8 cellular contexts compared by ENCODE assay signal in genomic region chr6:111484655-111484974, GRCh38. TPM values are rescaled to one million over a fixed set of nuclear protein-coding genes. Genes with fewer than 3 reads are reported as not detected.
DNase-seq lines count a peak whose midpoint lies in the region; ATAC-seq, FAIRE-seq and TF ChIP-seq lines count a peak whose summit lies in the region.

No MANE protein-coding gene starts in this region.

- H3K9ac ChIP-seq in KMS-11 (peak overlapping the region; percentile 96), HepG2 (ENCODE audit: insufficient read depth, low read depth, low read length) (peak overlapping the region; percentile 95)

- no peaks in the 10 kb centered on the region for H3K9me3 ChIP-seq in HepG2 (ENCODE audit: low read length)

- in situ Hi-C loops in HepG2 (cut with HindIII; ENCODE audit: extremely low pct_ligation_motif_present, low pct_unique_long_range_greater_than_20kb), result no loop called here

- FAIRE-seq in HepG2 (lab: Jason Lieb, UNC), result no peak

- no peak for TF ChIP-seq RAD21 in HepG2 (CRISPR knock-in tag; IDR thresholded peaks at IDR 0.05)

- TF ChIP-seq CTCF in CD14-positive monocyte (IDR thresholded peaks at IDR 0.05), result no peak
- TF ChIP-seq CTCF in KMS-11 (conservative IDR thresholded peaks at IDR 0.05; ENCODE audit: low read depth, low read length), result no peak
- TF ChIP-seq CTCF in HepG2 (CRISPR knock-in tag; IDR thresholded peaks at IDR 0.05), result no peak
- no peak for TF ChIP-seq CTCF in type B pancreatic cell (conservative IDR thresholded peaks at IDR 0.05)

- H3K36me3 ChIP-seq in KMS-11 (ENCODE audit: insufficient read depth) (no peaks in the 10 kb centered on the region), HepG2 (replicated peaks in 1 of 2; ENCODE audit: control insufficient read depth in 1 of 2, insufficient read depth in 2 of 2, low read length in 2 of 2) (peaks cover 0 to 4% of the 10 kb centered on the region in 2 experiments; a peak in 1 of 5 replicates)

- no peak for TF ChIP-seq EP300 in HepG2 (IDR thresholded peaks at IDR 0.05; ENCODE audit: low read depth in 2 of 2, low read length in 2 of 2)
- TF ChIP-seq EP300 in HepG2 (CRISPR knock-in tag; IDR thresholded peaks at IDR 0.05; ENCODE audit: borderline replicate concordance), result no peak

- no peak for TF ChIP-seq POLR2A in HepG2 (IDR thresholded peaks at IDR 0.05; ENCODE audit: insufficient read depth in 1 of 2, low read depth in 2 of 2, low read length in 2 of 2)

- H3K9me3 Mint-ChIP-seq in CD14-positive monocyte (peaks cover 0 to 2% (median 0%) of the 10 kb centered on the region in 7 donors), type B pancreatic cell (peaks cover 8% of the 10 kb centered on the region)

- no peak for DNase-seq in CD14-positive monocyte (ENCODE audit: low spot score)
- peak; percentile 29 for DNase-seq in HepG2 (ENCODE audit: low spot score)
- DNase-seq in type B pancreatic cell (ENCODE audit: extremely low spot score, unreplicated experiment), result no peak
- no peak for DNase-seq in superior temporal gyrus (ENCODE audit: extremely low spot score)

- no peaks in the 10 kb centered on the region for H4K20me1 ChIP-seq in KMS-11 (ENCODE audit: insufficient read depth)
- H4K20me1 ChIP-seq in HepG2 (ENCODE audit: insufficient read depth, low read length), result peaks cover 4% of the 10 kb centered on the region

- H3K36me3 Mint-ChIP-seq in CD14-positive monocyte (no peaks in the 10 kb centered on the region), type B pancreatic cell (peaks cover 19% of the 10 kb centered on the region)

- H2AFZ ChIP-seq in KMS-11 (ENCODE audit: low read depth) (peak overlapping the region; percentile 67), HepG2 (ENCODE audit: low read length) (peak overlapping the region; percentile 56)

- H3K27ac ChIP-seq in KMS-11, result peak overlapping the region; percentile 96
- peak overlapping the region; percentile 89 for H3K27ac ChIP-seq in adipose tissue (ENCODE audit: low read depth, low read length)
- H3K27ac ChIP-seq in HepG2 (ENCODE audit: extremely low read length, insufficient read depth, low read length), result peak overlapping the region; percentile 98

- intact Hi-C loops in CD14-positive monocyte (cut with micrococcal nuclease) (loop anchor here (5.0 to 10.0 kb wide), 6 partner anchors 77 to 610 kb away; partner anchors contain the start of genes AMD1 (in 1 of the 2) and TRAF3IP2 (in 1 of the 2)), HepG2 (cut with micrococcal nuclease; ENCODE audit: unreplicated experiment) (loop anchor here (1.0 to 5.0 kb wide), 4 partner anchors 88 to 158 kb away; no protein-coding TSS in a partner anchor)

- peaks cover 32% of the 10 kb centered on the region for H3K4me1 Mint-ChIP-seq in CD14-positive monocyte
- peaks cover 16% of the 10 kb centered on the region for H3K4me1 Mint-ChIP-seq in type B pancreatic cell (ENCODE audit: unreplicated experiment)

- H3K4me3 Mint-ChIP-seq in CD14-positive monocyte (peak overlapping the region; percentile 96 to 97), type B pancreatic cell (peak overlapping the region; percentile 98)

- H3K4me1 ChIP-seq in KMS-11 (ENCODE audit: low read depth, poor library complexity, severe bottlenecking), result peaks cover 33% of the 10 kb centered on the region
- H3K4me1 ChIP-seq in HepG2 (ENCODE audit: insufficient read depth, low read length), result peaks cover 33% of the 10 kb centered on the region

- H3K27me3 ChIP-seq in KMS-11 (ENCODE audit: insufficient read depth, low read depth), result no peaks in the 10 kb centered on the region
- peaks cover 0 to 3% of the 10 kb centered on the region in 2 experiments; a peak in 1 of 5 replicates for H3K27me3 ChIP-seq in HepG2 (ENCODE audit: control insufficient read depth in 1 of 2, insufficient read depth in 2 of 2, low read length in 2 of 2)

- no peak for ATAC-seq in HepG2
- ATAC-seq in GM19467 (IDR thresholded peaks at IDR 0.05; ENCODE audit: unreplicated experiment), result no peak
- no peak for ATAC-seq in GM18519 (IDR thresholded peaks at IDR 0.05; ENCODE audit: low FRiP score, unreplicated experiment)

- no TSS peak for BruUV-seq in HepG2 (replicated peaks; lab: Mats Ljungman, UMichigan)

- no peaks in the 10 kb centered on the region for H3K27me3 Mint-ChIP-seq in CD14-positive monocyte (ENCODE audit: low read depth in 3 of 3)
- no peaks in the 10 kb centered on the region for H3K27me3 Mint-ChIP-seq in type B pancreatic cell

- H3K27ac Mint-ChIP-seq in CD14-positive monocyte (peak overlapping the region; percentile 98 to 99 (median 99)), type B pancreatic cell (peak overlapping the region; percentile 98)

- H3K4me2 ChIP-seq in KMS-11 (peak overlapping the region; percentile 76), HepG2 (ENCODE audit: low read depth, low read length) (peak overlapping the region; percentile 84)

- H3K79me2 ChIP-seq in KMS-11 (ENCODE audit: insufficient read depth, low read depth) (peaks cover 34% of the 10 kb centered on the region), HepG2 (ENCODE audit: insufficient read depth, low read length) (peaks cover 73% of the 10 kb centered on the region)

- no peak overlapping the region for H3K4me3 ChIP-seq in KMS-11 (IDR thresholded peaks at IDR 0.05; ENCODE audit: insufficient read depth, low read depth, low read length)
- peak overlapping the region; percentile 92 to 95 (median 94) for H3K4me3 ChIP-seq in HepG2 (replicated peaks in 1 of 3; ENCODE audit: insufficient read depth in 1 of 3, low read depth in 2 of 3, low read length in 3 of 3)

- POLR2A ChIA-PET in HepG2 (lab: Yijun Ruan, JAX), result interaction anchor here (0.6 to 2.9 kb wide), 24 partner anchors 8 to 225 kb away, joined by 3 to 42 read pairs (median 4); partner anchors contain the start of gene TRAF3IP2

- 9 to 21% (median 20%) methylated on average over 7 of the region's 7 CpGs for WGBS in adipose tissue, 3 donors
- 12% methylated on average over 7 of the region's 7 CpGs for WGBS in HepG2 (ENCODE audit: low lambda C conversion rate)

- CTCF ChIA-PET in HepG2 (lab: Yijun Ruan, JAX; ENCODE audit: low intra/inter-chr PET ratio, low total read pairs), result no interaction called here

TF ChIP-seq in HepG2, 621 proteins besides CTCF, POLR2A, EP300 and RAD21:
- 0 out of 2 replicates have a peak, but pooled peaks have one; percentile 4 for TF ChIP-seq ATF1 (CRISPR knock-in tag; IDR thresholded peaks at IDR 0.05)
- peak; percentile 12 for TF ChIP-seq ZNF18 (CRISPR knock-in tag; IDR thresholded peaks at IDR 0.05; ENCODE audit: insufficient replicate concordance)
- TF ChIP-seq RFX1 (IDR thresholded peaks at IDR 0.05), result no peak

RNA-seq across cellular contexts. Expression of gene REV3L, which starts 1.6 kb away (rescaled TPM):
- polyA plus RNA-seq in CD14-positive monocyte (1 to 10 TPM; 3.4 to 4.9 TPM), adipose tissue (10 to 100 TPM in 2 of 3 donors, 1 to 10 TPM in 1; 5.1 to 21.7 (median 16.4) TPM), HepG2 (2011; rRNA removed) (11.3 and 12.8 TPM in 2 replicates)
- total RNA-seq in HepG2 (2016; rRNA removed; fragmentation: Illumina TruSeq; extraction: Trizol) (31.3 and 48.0 TPM in 2 replicates), type B pancreatic cell (ENCODE audit: low replicate concordance) (28.5 and 34.4 TPM in 2 replicates)
- 90.3 and 96.9 TPM in 2 replicates for total RNA-seq in HepG2 (2016; cell fraction: cytosol; rRNA removed; fragmentation: Illumina TruSeq; extraction: Trizol; ENCODE audit: low read depth)
- 31.5 and 50.9 TPM in 2 replicates for total RNA-seq in HepG2 (2016; cell fraction: insoluble cytoplasmic fraction; rRNA removed; fragmentation: Illumina TruSeq; extraction: Trizol)
- 39.0 and 57.5 TPM in 2 replicates for total RNA-seq in HepG2 (2016; cell fraction: membrane; rRNA removed; fragmentation: Illumina TruSeq; extraction: Trizol)
- total RNA-seq in HepG2 (2016; cell fraction: nucleus; rRNA removed; fragmentation: Illumina TruSeq; extraction: Trizol), result 75.6 and 80.9 TPM in 2 replicates
- polyA plus RNA-seq in HepG2 (2011; cell fraction: cytosol; rRNA removed), result 5.3 and 8.5 TPM in 2 replicates
- 7.9 and 9.3 TPM in 2 replicates for polyA plus RNA-seq in HepG2 (2011; cell fraction: nucleus; rRNA removed)
- 10.5 and 11.7 TPM in 2 replicates for polyA plus RNA-seq in HepG2 (2012)
- 2.4 and 2.7 TPM in 2 replicates for polyA plus RNA-seq in HepG2 (2016; cell fraction: cytosol; fragmentation: Illumina TruSeq; extraction: Trizol; ENCODE audit: low read depth)
- 34.0 and 36.3 TPM in 2 replicates for polyA plus RNA-seq in HepG2 (2016; cell fraction: insoluble cytoplasmic fraction; fragmentation: Illumina TruSeq; extraction: Trizol; ENCODE audit: low read depth)
- 4.3 and 5.6 TPM in 2 replicates for polyA plus RNA-seq in HepG2 (2016; cell fraction: membrane; fragmentation: Illumina TruSeq; extraction: Trizol; ENCODE audit: low read depth)
- 30.6 and 34.2 TPM in 2 replicates for polyA plus RNA-seq in HepG2 (2016; cell fraction: nucleus; fragmentation: Illumina TruSeq; extraction: Trizol; ENCODE audit: insufficient read depth, low read depth)
- polyA minus RNA-seq in HepG2 (2011; rRNA and poly(A)+ RNA removed; ENCODE audit: low replicate concordance), result 12.1 and 22.3 TPM in 2 replicates
- 18.6 and 21.0 TPM in 2 replicates for polyA minus RNA-seq in HepG2 (2011; cell fraction: cytosol; rRNA and poly(A)+ RNA removed)
- polyA minus RNA-seq in HepG2 (2011; cell fraction: nucleus; rRNA and poly(A)+ RNA removed), result 90.9 and 94.9 TPM in 2 replicates
